Comparison of ENCODE assay signal across 20 cellular contexts in the genomic region with DNA sequence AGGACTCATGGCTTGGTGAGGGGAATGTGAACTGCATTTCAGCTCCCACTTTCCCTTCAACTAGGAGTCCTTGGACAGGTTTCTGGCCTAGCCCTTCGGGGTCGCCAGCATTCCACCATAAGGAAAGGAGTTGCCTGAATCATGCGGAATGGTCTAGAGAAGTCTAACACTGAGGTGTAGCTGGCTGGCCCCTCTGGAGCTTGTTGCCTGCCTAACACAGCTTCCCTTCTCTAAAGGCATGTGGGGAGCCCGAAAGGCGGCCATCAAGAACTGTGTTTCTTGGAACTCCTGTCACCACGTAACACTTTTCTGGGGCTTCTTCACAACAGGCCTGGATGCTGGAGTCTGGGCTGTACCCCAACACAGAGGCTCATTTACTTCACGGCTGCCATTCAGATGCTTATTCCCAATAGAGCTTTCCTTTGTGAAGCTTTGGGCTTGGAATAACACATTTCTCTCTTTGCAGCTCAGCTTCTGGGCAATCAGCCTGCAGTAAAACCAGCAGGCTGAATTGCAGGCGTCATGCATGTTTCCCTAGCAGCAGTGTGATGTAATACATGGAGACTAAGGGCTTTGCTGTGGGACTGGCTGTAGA. TPM values are rescaled to one million over a fixed set of nuclear protein-coding genes. Genes with fewer than 3 reads are reported as not detected.
A peak's percentile ranks its signal among the peaks of the same experiment; 100 is the strongest.
DNase-seq lines count a peak whose midpoint lies in the region; ATAC-seq and TF ChIP-seq lines count a peak whose summit lies in the region.
"Had no signal": no experiment of that assay in that cellular context is flagged by ENCODE, and none has a peak within 500 bp of the region (broad histone marks: within the 10 kb centered on the region; RNA-seq: fewer than 3 reads in every experiment).

No MANE protein-coding gene starts in this region.

- no peak for ATAC-seq in lower lobe of right lung
- ATAC-seq: PC-3 had no signal

- TF ChIP-seq CTCF in GM10266 (IDR thresholded peaks at IDR 0.05; ENCODE audit: control insufficient read depth, insufficient read depth, low read depth, missing control alignments) (no peak), lower lobe of right lung (IDR thresholded peaks at IDR 0.05) (no peak)

- no peak overlapping the region for H3K4me3 ChIP-seq in HAP-1
- no peak overlapping the region for H3K4me3 ChIP-seq in lower lobe of right lung
- H3K4me3 ChIP-seq: MG63 had no signal

- in situ Hi-C loops in HAP-1 (cut with MboI; ENCODE audit: low sequenced_read_pairs) = loop anchor here (5.0 kb wide), 1 partner anchor 174 kb away; no protein-coding TSS in a partner anchor

- H3K36me3 ChIP-seq in HAP-1 (replicated peaks) = no peaks in the 10 kb centered on the region
- no peaks in the 10 kb centered on the region for H3K36me3 ChIP-seq in lower lobe of right lung
- H3K36me3 ChIP-seq: MG63 had no signal

- peak in 31 of 61 donors; percentile 0 to 50 (median 18) for DNase-seq in caudate nucleus (lab: John Stamatoyannopoulos, UW)
- DNase-seq in head of caudate nucleus = peak in 24 of 42 donors; percentile 8 to 63 (median 33)
- DNase-seq in nucleus accumbens (lab: John Stamatoyannopoulos, UW) = peak in 34 of 56 donors; percentile 0 to 61 (median 28)
- DNase-seq in NOMO-1 treated with dmso at 0.1 percent for 144 hours (lab: John Stamatoyannopoulos, UW; ENCODE audit: unreplicated experiment) = no peak
- DNase-seq in GM10266 (ENCODE audit: extremely low spot score) = no peak
- DNase-seq in HAP-1 (ENCODE audit: low spot score in 2 of 2) = no peak
- no peak for DNase-seq in lower lobe of right lung
- DNase-seq: CD4-positive, alpha-beta T cell; HCEC 1CT; IMR-90; Karpas-422; MG63; NCI-H1105; NCI-H1694; NCI-H2107; NCI-H345; PC-3 had no signal

- H3K4me1 ChIP-seq in HAP-1 (peaks cover 11% of the 10 kb centered on the region), lower lobe of right lung (no peaks in the 10 kb centered on the region)

- no peaks in the 10 kb centered on the region for H3K9me3 ChIP-seq in HAP-1
- H3K9me3 ChIP-seq in lower lobe of right lung = no peaks in the 10 kb centered on the region
- H3K9me3 ChIP-seq: MG63 had no signal

- H3K27me3 ChIP-seq in HAP-1 (ENCODE audit: low read depth) (no peaks in the 10 kb centered on the region), lower lobe of right lung (ENCODE audit: low read depth) (peaks cover 12% of the 10 kb centered on the region)
- H3K27me3 ChIP-seq: MG63 had no signal

- H3K27ac ChIP-seq in caudate nucleus (ENCODE audit: low read depth, low read length) (peak overlapping the region; percentile 46), lower lobe of right lung (no peak overlapping the region)
- H3K27ac ChIP-seq: RWPE1 had no signal

- intact Hi-C loops in head of caudate nucleus (cut with DNase I) (no loop called here), lower lobe of right lung (cut with DNase I) (no loop called here)

RNA-seq across cellular contexts. Expression of gene GABRQ, which starts 5.3 kb away (rescaled TPM):
- total RNA-seq in lower lobe of right lung = not detected
- total RNA-seq: B cell; CD4-positive, alpha-beta T cell; HT1080 had no signal

RNA-seq across cellular contexts. Expression of gene MAGEA3, which starts 55.6 kb away (rescaled TPM):
- not detected for total RNA-seq in lower lobe of right lung
- total RNA-seq: B cell; CD4-positive, alpha-beta T cell; IMR-90 had no signal

Comparison
In these comparisons a context has a peak if more than half of its experiments do, and no peak if none do; other contexts are left out.
1. DNase-seq: peak in caudate nucleus (31 of 61), head of caudate nucleus (24 of 42) and nucleus accumbens (34 of 56); none in NOMO-1 treated with dmso at 0.1 percent for 144 hours (single experiment), GM10266 (single experiment), HAP-1 (0 of 2) and lower lobe of right lung (single experiment).